In genomic region chr19:37906868-37907734, GRCh38 we compare ENCODE assay signal across 8 cellular contexts. TPM values are rescaled to one million over a fixed set of nuclear protein-coding genes. Genes with fewer than 3 reads are reported as not detected.
DNase-seq lines count a peak whose midpoint lies in the region; ATAC-seq and TF ChIP-seq lines count a peak whose summit lies in the region.

Gene SIPA1L3, plus strand, starts transcription at chr19:37907208. Its CDS starts 174,358 bp downstream, at chr19:38081566.

- H3K27ac Mint-ChIP-seq in activated naive CD8-positive, alpha-beta T cell treated with anti-CD3 and anti-CD28 coated beads for 36 hours = peak within 1 kb of the TSS; percentile 81

- intact Hi-C loops in head of caudate nucleus (cut with DNase I) = loop anchor here (5.0 to 10.0 kb wide), 2 partner anchors 188 to 325 kb away; no protein-coding TSS in a partner anchor
- intact Hi-C loops in ovary (cut with DNase I) = loop anchor here in 2 of 4 donors (10.0 kb wide), 1 partner anchor 318 kb away; the partner anchor contains the start of gene DPF1 (in 2 of the 2)
- intact Hi-C loops in tibial artery (cut with DNase I; ENCODE audit: low total_unique reads) = loop anchor here (10.0 kb wide), 2 partner anchors 318 to 428 kb away; partner anchors contain the start of genes CATSPERG and DPF1

- H3K9me3 Mint-ChIP-seq in activated naive CD8-positive, alpha-beta T cell treated with anti-CD3 and anti-CD28 coated beads for 36 hours = no peaks in the 10 kb centered on the region

- H3K27me3 ChIP-seq in ovary = no peaks in the 10 kb centered on the region
- no peaks in the 10 kb centered on the region for H3K27me3 ChIP-seq in tibial artery

- ATAC-seq in HG02623 (IDR thresholded peaks at IDR 0.05; ENCODE audit: unreplicated experiment) = peak; percentile 79

- H3K4me1 ChIP-seq in ovary (ENCODE audit: insufficient read depth) (peaks cover 5% of the 10 kb centered on the region), tibial artery (peaks cover 0 to 21% (median 11%) of the 10 kb centered on the region in 4 donors)

- no peak for TF ChIP-seq POLR2A in ovary (IDR thresholded peaks at IDR 0.05)

- peak within 1 kb of the TSS; percentile 82 for H3K4me3 Mint-ChIP-seq in activated naive CD8-positive, alpha-beta T cell treated with anti-CD3 and anti-CD28 coated beads for 36 hours

- CTCF ChIA-PET in GM10248 (lab: Yijun Ruan, JAX) = interaction anchor here (0.8 to 2.5 kb wide), 12 partner anchors 9 to 495 kb away, joined by 3 to 14 read pairs (median 4); partner anchors contain the start of gene FAM98C

- TF ChIP-seq EP300 in ovary (IDR thresholded peaks at IDR 0.05) = no peak

- DNase-seq in GM10248 (ENCODE audit: extremely low spot score) (peak; percentile 92), NCI-H1105 (lab: John Stamatoyannopoulos, UW) (peak; percentile 97), SKM-1 treated with dmso at 0.1 percent for 144 hours (lab: John Stamatoyannopoulos, UW; ENCODE audit: unreplicated experiment) (peak; percentile 94), head of caudate nucleus (peak; percentile 93 to 99 (median 97)), ovary (peak; percentile 87 to 94 (median 89)), tibial artery (peak; percentile 94 to 96)
- DNase-seq in activated naive CD8-positive, alpha-beta T cell treated with anti-CD3 and anti-CD28 coated beads for 36 hours = peak; percentile 94

- H3K36me3 Mint-ChIP-seq in activated naive CD8-positive, alpha-beta T cell treated with anti-CD3 and anti-CD28 coated beads for 36 hours = no peaks in the 10 kb centered on the region

- H3K36me3 ChIP-seq in ovary (no peaks in the 10 kb centered on the region), tibial artery (no peaks in the 10 kb centered on the region)

- POLR2A ChIA-PET in GM10248 (lab: Yijun Ruan, JAX) = interaction anchor here (0.5 to 1.5 kb wide), 3 partner anchors 21 to 483 kb away, joined by 3 to 10 read pairs (median 3); no protein-coding TSS in a partner anchor

- H3K27me3 Mint-ChIP-seq in activated naive CD8-positive, alpha-beta T cell treated with anti-CD3 and anti-CD28 coated beads for 36 hours = no peaks in the 10 kb centered on the region

- H3K4me3 ChIP-seq in ovary (peak within 1 kb of the TSS; percentile 92), tibial artery (peak within 1 kb of the TSS; percentile 80 to 87)

- H3K9me3 ChIP-seq in ovary = no peaks in the 10 kb centered on the region
- no peaks in the 10 kb centered on the region for H3K9me3 ChIP-seq in tibial artery

- peaks cover 21% of the 10 kb centered on the region for H3K4me1 Mint-ChIP-seq in activated naive CD8-positive, alpha-beta T cell treated with anti-CD3 and anti-CD28 coated beads for 36 hours

- TF ChIP-seq CTCF in GM10248 (IDR thresholded peaks at IDR 0.05; ENCODE audit: control extremely low read depth, extremely low read depth, low read depth, missing control alignments) (no peak), ovary (IDR thresholded peaks at IDR 0.05) (no peak), tibial artery (IDR thresholded peaks at IDR 0.05) (no peak)

- no peak within 1 kb of the TSS for H3K27ac ChIP-seq in ovary
- H3K27ac ChIP-seq in tibial artery = peak within 1 kb of the TSS; percentile 67 to 72

- 0 to 1% (median 0%) methylated on average over 76 to 96 of the region's 96 CpGs for WGBS in ovary, 3 donors

RNA-seq across cellular contexts. Expression of gene SIPA1L3, which starts in this region (rescaled TPM):
- 1 to 10 TPM; 9.1 to 9.7 TPM for total RNA-seq in activated naive CD8-positive, alpha-beta T cell treated with anti-CD3 and anti-CD28 coated beads for 36 hours
- 10 to 100 TPM; 12.0 to 27.9 (median 19.5) TPM for total RNA-seq in ovary
- polyA plus RNA-seq in ovary = 10 to 100 TPM in 1 of 2 donors, 1 to 10 TPM in 1; 4.5 to 18.1 TPM

Comparison
In these comparisons a context has a peak if more than half of its experiments do, and no peak if none do; other contexts are left out.
1. H3K27ac ChIP-seq: peak in tibial artery (2 of 2); none in ovary (0 of 2).
2. Peak in every context shown above with its lines, with median percentiles within 50 percentile points of each other: DNase-seq.